ENCODE assay signal across 8 cellular contexts in genomic region chr5:17218353-17219005, GRCh38. TPM values are rescaled to one million over a fixed set of nuclear protein-coding genes. Genes with fewer than 3 reads are reported as not detected.
DNase-seq lines count a peak whose midpoint lies in the region; ATAC-seq and TF ChIP-seq lines count a peak whose summit lies in the region.

No MANE protein-coding gene starts in this region.

- peaks cover 67% of the 10 kb centered on the region for H3K4me1 Mint-ChIP-seq in brain
- peaks cover 6% of the 10 kb centered on the region for H3K4me1 Mint-ChIP-seq in stimulated activated effector memory CD8-positive, alpha-beta T cell treated with anti-CD3 and anti-CD28 coated beads, Interleukin-12 subunit alpha, Interleukin-12 subunit beta, amount 100 ng/mL, for 72 hours

- ATAC-seq in GM21447 (IDR thresholded peaks at IDR 0.05; ENCODE audit: unreplicated experiment), result peak; percentile 34
- ATAC-seq in stimulated activated effector memory CD8-positive, alpha-beta T cell treated with anti-CD3 and anti-CD28 coated beads, Interleukin-12 subunit alpha, Interleukin-12 subunit beta, amount 100 ng/mL, for 72 hours, result no peak

- peaks cover 0 to 6% (median 4%) of the 10 kb centered on the region in 5 experiments for H3K9me3 Mint-ChIP-seq in brain
- no peaks in the 10 kb centered on the region for H3K9me3 Mint-ChIP-seq in stimulated activated effector memory CD8-positive, alpha-beta T cell treated with anti-CD3 and anti-CD28 coated beads, Interleukin-12 subunit alpha, Interleukin-12 subunit beta, amount 100 ng/mL, for 72 hours

- H3K36me3 ChIP-seq in MG63, result peaks cover 49% of the 10 kb centered on the region

- no peak for TF ChIP-seq CTCF in brain (conservative IDR thresholded peaks at IDR 0.05)

- no peaks in the 10 kb centered on the region for H3K27me3 ChIP-seq in MG63

- no peaks in the 10 kb centered on the region for H3K9me3 ChIP-seq in MG63

- peak overlapping the region; percentile 93 to 100 (median 100) for H3K27ac Mint-ChIP-seq in brain
- no peak overlapping the region for H3K27ac Mint-ChIP-seq in stimulated activated effector memory CD8-positive, alpha-beta T cell treated with anti-CD3 and anti-CD28 coated beads, Interleukin-12 subunit alpha, Interleukin-12 subunit beta, amount 100 ng/mL, for 72 hours

- H3K4me3 Mint-ChIP-seq in brain, result peak overlapping the region; percentile 93 to 100 (median 94)
- H3K4me3 Mint-ChIP-seq in stimulated activated effector memory CD8-positive, alpha-beta T cell treated with anti-CD3 and anti-CD28 coated beads, Interleukin-12 subunit alpha, Interleukin-12 subunit beta, amount 100 ng/mL, for 72 hours, result peak overlapping the region; percentile 21

- H3K4me3 ChIP-seq in MG63, result peak overlapping the region; percentile 74

- in situ Hi-C loops in G401 (cut with HindIII; ENCODE audit: low sequenced_read_pairs), result no loop called here

- peak; percentile 64 for DNase-seq in G401 (ENCODE audit: low spot score)
- peak; percentile 69 for DNase-seq in MG63
- DNase-seq in islet precursor cell, result peak; percentile 60
- no peak for DNase-seq in stimulated activated effector memory CD8-positive, alpha-beta T cell treated with anti-CD3 and anti-CD28 coated beads, Interleukin-12 subunit alpha, Interleukin-12 subunit beta, amount 100 ng/mL, for 72 hours (ENCODE audit: low spot score in 2 of 2)
- no peak for DNase-seq in NCI-H1105 treated with DMSO at 0.1 percent for 48 hours (lab: John Stamatoyannopoulos, UW)
- DNase-seq in SW480 (ENCODE audit: low spot score), result no peak

- peaks cover 40% of the 10 kb centered on the region for H3K36me3 Mint-ChIP-seq in brain
- peaks cover 6% of the 10 kb centered on the region for H3K36me3 Mint-ChIP-seq in stimulated activated effector memory CD8-positive, alpha-beta T cell treated with anti-CD3 and anti-CD28 coated beads, Interleukin-12 subunit alpha, Interleukin-12 subunit beta, amount 100 ng/mL, for 72 hours

- peaks cover 5% of the 10 kb centered on the region for H3K27me3 Mint-ChIP-seq in brain

RNA-seq across cellular contexts. Expression of gene BASP1, which starts 1.0 kb away (rescaled TPM):
- not detected in 2 replicates for total RNA-seq in G401 (2014; rRNA removed; shearing (Covaris generic))
- total RNA-seq in MG63 (2014; rRNA removed; shearing (Covaris generic); ENCODE audit: low replicate concordance), result 543 and 644 TPM in 2 replicates
- polyA plus RNA-seq in brain (ENCODE audit: insufficient read depth, low read depth, low replicate concordance), result 358 TPM

Comparison
In these comparisons a context has a peak if more than half of its experiments do, and no peak if none do; other contexts are left out.
1. DNase-seq: peak in G401 (single experiment), MG63 (single experiment) and islet precursor cell (single experiment); none in stimulated activated effector memory CD8-positive, alpha-beta T cell treated with anti-CD3 and anti-CD28 coated beads, Interleukin-12 subunit alpha, Interleukin-12 subunit beta, amount 100 ng/mL, for 72 hours (0 of 2), NCI-H1105 treated with DMSO at 0.1 percent for 48 hours (single experiment) and SW480 (single experiment).
2. RNA of gene BASP1, which starts 1.0 kb away (total RNA-seq): 543 to 644 TPM in MG63; not detected in G401; every median in the first group is over 100 times any median in the second.